In the genomic region with DNA sequence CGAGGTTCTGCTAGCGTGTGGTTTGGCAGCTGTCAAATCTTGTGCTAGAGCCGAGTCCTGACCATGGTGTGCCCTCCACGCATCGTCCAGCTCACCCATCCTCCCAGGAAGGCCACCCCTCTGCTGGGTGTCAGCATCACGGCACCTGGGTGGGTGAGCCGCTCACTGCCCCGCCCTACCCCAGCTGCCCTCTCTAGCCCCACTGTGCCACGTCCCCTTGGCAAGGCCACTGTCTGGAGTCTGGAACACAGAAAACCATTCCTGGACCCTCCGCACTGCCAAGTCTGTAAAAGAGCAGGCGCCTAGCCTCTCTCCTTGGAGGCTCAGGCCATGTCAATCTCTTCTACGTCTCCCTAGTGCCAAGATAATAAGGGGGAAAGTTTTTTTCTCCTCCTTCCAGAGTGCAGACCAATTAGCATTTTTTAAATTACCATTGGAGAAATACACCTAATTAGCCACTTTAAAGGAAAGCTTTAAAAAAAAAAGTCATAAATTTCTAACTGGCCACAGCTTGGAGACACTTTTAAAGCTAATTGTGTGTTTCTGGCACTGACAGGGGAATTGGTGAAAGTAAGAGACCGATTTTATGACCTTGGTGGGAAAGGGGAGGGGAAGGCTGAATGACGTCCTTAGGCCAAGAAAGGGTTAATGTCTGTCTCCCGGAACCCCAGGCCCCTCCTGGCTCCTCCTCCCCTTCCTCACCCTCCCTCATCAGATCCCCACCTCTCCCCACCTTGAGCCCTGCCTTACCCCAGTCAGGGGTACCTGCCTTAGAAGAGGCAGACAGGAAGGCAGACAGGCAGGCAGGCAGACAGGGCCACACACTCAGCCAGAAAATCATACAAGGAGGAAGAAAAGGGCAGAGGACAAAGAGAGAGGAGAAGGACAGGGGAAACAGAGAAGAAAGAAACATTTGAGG, we compare ENCODE assay signal across 1 cellular context.
TF ChIP-seq lines count a peak whose summit lies in the region.

No MANE protein-coding gene starts in this region.

TF ChIP-seq in endothelial cell of umbilical vein, 7 proteins besides CTCF, POLR2A, EP300 and RAD21 (continued from another document):
- TF ChIP-seq JUN (IDR thresholded peaks at IDR 0.05; ENCODE audit: borderline replicate concordance, insufficient read depth, insufficient read length, low read depth) (no peak), FOS (IDR thresholded peaks at IDR 0.05; ENCODE audit: borderline replicate concordance, insufficient read depth, low read length) (no peak), EZH2 (IDR thresholded peaks at IDR 0.05; ENCODE audit: borderline replicate concordance, low read depth, low read length, severe bottlenecking) (no peak)
